Comparison of ENCODE assay signal across 8 cellular contexts in the genomic region with DNA sequence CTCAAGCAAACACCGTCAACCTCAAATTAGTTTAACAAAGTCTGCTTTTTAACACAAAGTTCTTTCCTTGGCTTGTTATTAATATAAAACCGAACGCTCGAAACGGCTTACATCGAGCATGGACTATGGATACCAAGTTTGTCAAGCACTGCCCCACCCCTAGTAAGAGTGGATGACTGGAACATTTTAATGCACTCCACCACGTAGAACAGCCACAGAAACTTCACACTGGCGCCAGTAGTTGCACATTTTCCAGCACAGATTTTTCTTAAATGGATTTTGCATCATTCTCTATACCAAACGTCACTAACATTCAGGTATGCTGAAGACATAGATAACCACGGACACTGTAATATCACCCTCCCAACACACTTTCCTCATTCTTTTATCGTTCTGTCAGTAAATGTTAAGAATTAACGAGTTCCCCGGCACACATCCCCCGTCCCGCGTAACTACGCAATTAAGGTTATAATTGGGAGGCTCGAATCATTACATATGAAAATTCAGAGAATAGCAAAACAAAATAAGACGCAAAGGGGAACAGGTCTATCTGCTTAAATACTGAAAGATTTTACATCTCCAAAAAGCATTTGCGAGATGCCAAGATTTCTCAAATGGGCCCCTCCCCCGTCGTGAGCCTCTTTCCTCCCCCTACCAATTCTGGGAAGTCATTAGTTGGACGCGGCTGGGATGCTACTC. TPM values are rescaled to one million over a fixed set of nuclear protein-coding genes. Genes with fewer than 3 reads are reported as not detected.
A peak's percentile ranks its signal among the peaks of the same experiment; 100 is the strongest.
DNase-seq lines count a peak whose midpoint lies in the region; ATAC-seq and TF ChIP-seq lines count a peak whose summit lies in the region.

No MANE protein-coding gene starts in this region.

- intact Hi-C loops in left lung (cut with DNase I), result no loop called here

- TF ChIP-seq CTCF in left lung (IDR thresholded peaks at IDR 0.05), result no peak

- H3K27ac ChIP-seq in left lung, result peak overlapping the region; percentile 92 to 99

- ATAC-seq in left lung, result peak; percentile 71
- ATAC-seq in activated CD4-positive, CD25-positive, alpha-beta regulatory T cell treated with anti-CD3 and anti-CD28 coated beads, Interleukin-2, amount 50 U/mL, for 24 hours, result no peak

- peaks cover 0 to 62% of the 10 kb centered on the region in 2 donors for H3K27me3 ChIP-seq in left lung

- peak overlapping the region; percentile 71 to 91 for H3K4me3 ChIP-seq in left lung

- peaks cover 12 to 34% of the 10 kb centered on the region in 2 donors for H3K4me1 ChIP-seq in left lung

- no peaks in the 10 kb centered on the region for H3K9me3 ChIP-seq in left lung

- DNase-seq in GM03348 (ENCODE audit: low spot score) (peak; percentile 65), NCI-H69 (lab: John Stamatoyannopoulos, UW) (peak; percentile 45), cerebellum (ENCODE audit: low spot score) (peak; percentile 18), left lung (peak in 1 of 2 donors; percentile 42), stromal cell of bone marrow (ENCODE audit: low read depth) (peak; percentile 41), activated gamma-delta T cell (lab: John Stamatoyannopoulos, UW) (no peak)
- no peak for DNase-seq in activated CD8-positive, alpha-beta memory T cell treated with anti-CD3 and anti-CD28 coated beads, Interleukin-2, amount 50 U/mL, for 48 hours

- peaks cover 0 to 6% of the 10 kb centered on the region in 2 donors for H3K36me3 ChIP-seq in left lung

RNA-seq across cellular contexts. Expression of a gene that starts 1.0 kb away (rescaled TPM):
- total RNA-seq in cerebellum (60.8 TPM), left lung (10 to 100 TPM; 93.4 to 98.8 TPM)

Comparison
In these comparisons a context has a peak if more than half of its experiments do, and no peak if none do; other contexts are left out.
1. DNase-seq: peak in GM03348 (single experiment), NCI-H69 (single experiment), cerebellum (single experiment) and stromal cell of bone marrow (single experiment); none in activated gamma-delta T cell (single experiment) and activated CD8-positive, alpha-beta memory T cell treated with anti-CD3 and anti-CD28 coated beads, Interleukin-2, amount 50 U/mL, for 48 hours (single experiment).